In the genomic region with DNA sequence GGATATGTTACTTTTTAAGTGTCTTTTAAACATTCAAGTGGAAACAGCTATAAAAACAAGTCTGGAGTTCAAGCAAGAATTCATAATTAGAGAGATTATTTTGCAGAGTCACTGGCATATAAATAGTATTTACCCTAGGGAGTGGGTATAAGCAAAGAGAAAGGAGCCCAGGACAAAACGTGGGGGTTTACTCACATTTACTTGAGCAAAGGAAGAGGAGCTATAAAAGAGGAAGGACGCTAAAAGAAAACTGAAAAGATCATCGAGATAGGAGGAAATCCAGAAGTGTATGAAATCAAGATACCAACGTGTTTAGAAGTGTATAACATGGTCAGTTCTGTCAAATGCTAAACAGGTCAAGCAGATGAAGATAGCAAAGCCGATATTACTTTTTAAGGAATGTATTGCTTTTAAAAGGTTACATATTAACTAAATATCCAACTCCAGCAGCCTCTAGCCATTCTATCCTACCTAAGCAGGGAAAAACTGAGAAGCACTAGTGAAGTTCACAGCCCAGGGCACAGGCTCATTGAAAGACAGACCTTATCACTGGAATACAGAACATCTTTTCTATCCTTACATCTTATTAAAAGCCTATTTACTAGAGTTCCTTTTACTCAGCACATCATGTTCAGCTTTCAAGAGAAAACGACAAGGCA, we compare ENCODE assay signal across 1 cellular context.
TF ChIP-seq lines count a peak whose summit lies in the region.

No MANE protein-coding gene starts in this region.

TF ChIP-seq in GM12878, 131 proteins besides CTCF, POLR2A, EP300 and RAD21:
- TF ChIP-seq MEF2B (IDR thresholded peaks at IDR 0.05; ENCODE audit: partially characterized antibody, poor library complexity, severe bottlenecking) (no peak), NRF1 (conservative IDR thresholded peaks at IDR 0.05; ENCODE audit: low read depth, low read length) (no peak), CREM (IDR thresholded peaks at IDR 0.05; ENCODE audit: low read depth) (no peak), ZNF687 (IDR thresholded peaks at IDR 0.05) (no peak), ZNF384 (IDR thresholded peaks at IDR 0.05; ENCODE audit: borderline replicate concordance, low read depth, low read length) (no peak), ZNF622 (IDR thresholded peaks at IDR 0.05) (no peak), NFIC (IDR thresholded peaks at IDR 0.05; ENCODE audit: low read depth, low read length) (no peak), RBBP5 (conservative IDR thresholded peaks at IDR 0.05) (no peak), SMAD5 (IDR thresholded peaks at IDR 0.05; ENCODE audit: low read depth) (no peak), EED (IDR thresholded peaks at IDR 0.05; ENCODE audit: low read depth) (no peak)
- TF ChIP-seq, protein P1, sequence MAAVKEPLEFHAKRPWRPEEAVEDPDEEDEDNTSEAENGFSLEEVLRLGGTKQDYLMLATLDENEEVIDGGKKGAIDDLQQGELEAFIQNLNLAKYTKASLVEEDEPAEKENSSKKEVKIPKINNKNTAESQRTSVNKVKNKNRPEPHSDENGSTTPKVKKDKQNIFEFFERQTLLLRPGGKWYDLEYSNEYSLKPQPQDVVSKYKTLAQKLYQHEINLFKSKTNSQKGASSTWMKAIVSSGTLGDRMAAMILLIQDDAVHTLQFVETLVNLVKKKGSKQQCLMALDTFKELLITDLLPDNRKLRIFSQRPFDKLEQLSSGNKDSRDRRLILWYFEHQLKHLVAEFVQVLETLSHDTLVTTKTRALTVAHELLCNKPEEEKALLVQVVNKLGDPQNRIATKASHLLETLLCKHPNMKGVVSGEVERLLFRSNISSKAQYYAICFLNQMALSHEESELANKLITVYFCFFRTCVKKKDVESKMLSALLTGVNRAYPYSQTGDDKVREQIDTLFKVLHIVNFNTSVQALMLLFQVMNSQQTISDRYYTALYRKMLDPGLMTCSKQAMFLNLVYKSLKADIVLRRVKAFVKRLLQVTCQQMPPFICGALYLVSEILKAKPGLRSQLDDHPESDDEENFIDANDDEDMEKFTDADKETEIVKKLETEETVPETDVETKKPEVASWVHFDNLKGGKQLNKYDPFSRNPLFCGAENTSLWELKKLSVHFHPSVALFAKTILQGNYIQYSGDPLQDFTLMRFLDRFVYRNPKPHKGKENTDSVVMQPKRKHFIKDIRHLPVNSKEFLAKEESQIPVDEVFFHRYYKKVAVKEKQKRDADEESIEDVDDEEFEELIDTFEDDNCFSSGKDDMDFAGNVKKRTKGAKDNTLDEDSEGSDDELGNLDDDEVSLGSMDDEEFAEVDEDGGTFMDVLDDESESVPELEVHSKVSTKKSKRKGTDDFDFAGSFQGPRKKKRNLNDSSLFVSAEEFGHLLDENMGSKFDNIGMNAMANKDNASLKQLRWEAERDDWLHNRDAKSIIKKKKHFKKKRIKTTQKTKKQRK (IDR thresholded peaks at IDR 0.05; ENCODE audit: low read depth, low read length): no peak
